In the genomic region with DNA sequence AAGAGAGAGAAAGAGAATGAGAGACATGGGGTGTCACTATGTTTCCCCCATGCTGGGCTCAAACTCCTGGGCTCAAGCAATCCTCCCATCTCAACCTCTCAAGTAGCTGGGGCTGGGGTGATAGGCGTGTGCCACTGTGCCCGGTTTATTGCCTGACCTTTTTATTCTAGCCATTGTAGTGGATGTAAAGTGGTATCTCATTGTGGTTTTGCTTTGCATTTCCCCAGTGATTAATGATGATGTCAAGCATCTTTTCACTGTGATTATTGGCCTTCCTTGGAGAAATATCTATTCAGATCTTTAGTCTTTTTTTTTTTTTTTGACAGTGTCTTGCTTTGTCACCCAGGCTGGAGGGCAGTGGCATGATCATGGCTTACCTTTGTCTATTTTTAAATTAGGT, we compare ENCODE assay signal across 15 cellular contexts. TPM values are rescaled to one million over a fixed set of nuclear protein-coding genes. Genes with fewer than 3 reads are reported as not detected.
DNase-seq lines count a peak whose midpoint lies in the region; ATAC-seq, FAIRE-seq and TF ChIP-seq lines count a peak whose summit lies in the region.
"Had no signal": no experiment of that assay in that cellular context is flagged by ENCODE, and none has a peak within 500 bp of the region (broad histone marks: within the 10 kb centered on the region; RNA-seq: fewer than 3 reads in every experiment).

No MANE protein-coding gene starts in this region.

- H3K36me3 ChIP-seq in ACC112 (ENCODE audit: insufficient read depth, low read length) (no peaks in the 10 kb centered on the region), bronchial epithelial cell (ENCODE audit: control insufficient read depth, insufficient read depth, low read length) (no peaks in the 10 kb centered on the region)

- H3K27me3 ChIP-seq in ACC112 (ENCODE audit: insufficient read depth, low read length): no peaks in the 10 kb centered on the region
- H3K27me3 ChIP-seq in bronchial epithelial cell (ENCODE audit: control insufficient read depth, insufficient read depth, low read length): no peaks in the 10 kb centered on the region

- no peak for FAIRE-seq in bronchial epithelial cell (lab: Jason Lieb, UNC)
- FAIRE-seq: HepG2 had no signal

- no peak for ATAC-seq in HG03432 (IDR thresholded peaks at IDR 0.05; ENCODE audit: unreplicated experiment)
- ATAC-seq: HepG2 had no signal

- H3K79me2 ChIP-seq in ACC112 (ENCODE audit: control insufficient read depth, insufficient read depth, low read length, unreplicated experiment): no peaks in the 10 kb centered on the region

- no peak overlapping the region for H3K27ac ChIP-seq in ACC112 (ENCODE audit: low read depth, low read length)

- H3K4me1 ChIP-seq in ACC112 (ENCODE audit: control insufficient read depth, insufficient read depth, low read length, unreplicated experiment): peaks cover 6% of the 10 kb centered on the region

- no peak for TF ChIP-seq CTCF in bronchial epithelial cell (IDR thresholded peaks at IDR 0.05; ENCODE audit: insufficient read depth, low read length, severe bottlenecking)

- peak; percentile 71 for DNase-seq in ELR (ENCODE audit: low read depth)
- DNase-seq in NOMO-1 treated with dmso at 0.1 percent for 144 hours (lab: John Stamatoyannopoulos, UW; ENCODE audit: unreplicated experiment): peak; percentile 21
- DNase-seq in bronchial epithelial cell (ENCODE audit: low read depth): peak; percentile 55
- no peak for DNase-seq in activated CD4-positive, alpha-beta T cell treated with anti-CD3 and anti-CD28 coated beads for 4 hours
- no peak for DNase-seq in effector CD4-positive, alpha-beta T cell
- no peak for DNase-seq in Ammon's horn (ENCODE audit: low spot score)
- DNase-seq: GOT3, HFFc6, Kasumi-1, NCI-H146, NCI-H2081 treated with DMSO at 0.1 percent for 48 hours, NCI-H446 had no signal

- no peak overlapping the region for H3K4me3 ChIP-seq in ACC112 (ENCODE audit: low read depth, low read length)
- H3K4me3 ChIP-seq in bronchial epithelial cell (ENCODE audit: low read depth, low read length): no peak overlapping the region

- peak overlapping the region; percentile 55 for H2AFZ ChIP-seq in ACC112 (ENCODE audit: low read length, unreplicated experiment)

RNA-seq across cellular contexts. Expression of gene GK5, which starts 37.7 kb away (rescaled TPM):
- 14.0 and 15.2 TPM in 2 replicates for total RNA-seq in bronchial epithelial cell

Comparison
In these comparisons a context has a peak if more than half of its experiments do, and no peak if none do; other contexts are left out.
1. DNase-seq: peak in ELR (single experiment), NOMO-1 treated with dmso at 0.1 percent for 144 hours (single experiment) and bronchial epithelial cell (single experiment); none in activated CD4-positive, alpha-beta T cell treated with anti-CD3 and anti-CD28 coated beads for 4 hours (0 of 2), effector CD4-positive, alpha-beta T cell (single experiment) and Ammon's horn (single experiment).